25 cellular contexts compared by ENCODE assay signal in genomic region chr20:50042370-50043313, GRCh38. TPM values are rescaled to one million over a fixed set of nuclear protein-coding genes. Genes with fewer than 3 reads are reported as not detected.
"Had no signal": no experiment of that assay in that cellular context is flagged by ENCODE, and none has a peak within 500 bp of the region (broad histone marks: within the 10 kb centered on the region; RNA-seq: fewer than 3 reads in every experiment).

No MANE protein-coding gene starts in this region.

- H3K27ac Mint-ChIP-seq: activated naive CD4-positive, alpha-beta T cell treated with anti-CD3 and anti-CD28 coated beads, Interleukin-2, amount 10 ng/mL, durations not matched to agents 7 days and 5 days; activated naive CD8-positive, alpha-beta T cell treated with anti-CD3 and anti-CD28 coated beads, Interleukin-2, amount 50 U/mL, for 24 hours; T-helper 1 cell treated with Interleukin-12 subunit alpha and Interleukin-12 subunit beta and Interleukin-4 antibody, amounts not matched to agents 30 μg/mL and 1 μg/mL, for 36 hours had no signal

- H3K27ac ChIP-seq: brain microvascular endothelial cell, coronary artery, gastroesophageal sphincter, heart left ventricle, parathyroid adenoma, thyroid gland had no signal

- H3K9me3 ChIP-seq: gastroesophageal sphincter, heart left ventricle, spleen, thyroid gland had no signal

- H3K4me1 ChIP-seq: parathyroid adenoma had no signal

- H3K79me2 ChIP-seq: parathyroid adenoma had no signal

- H3K27me3 ChIP-seq: brain microvascular endothelial cell, gastroesophageal sphincter, heart left ventricle, spleen, thyroid gland had no signal

- H3K4me3 Mint-ChIP-seq: activated naive CD4-positive, alpha-beta T cell treated with anti-CD3 and anti-CD28 coated beads, Interleukin-2, amount 10 ng/mL, durations not matched to agents 7 days and 5 days; activated naive CD8-positive, alpha-beta T cell treated with anti-CD3 and anti-CD28 coated beads, Interleukin-2, amount 50 U/mL, for 24 hours; neural crest cell; T-helper 1 cell treated with Interleukin-12 subunit alpha and Interleukin-12 subunit beta and Interleukin-4 antibody, amounts not matched to agents 30 μg/mL and 1 μg/mL, for 36 hours had no signal

- H2AFZ ChIP-seq: parathyroid adenoma had no signal

- H3K9me3 Mint-ChIP-seq: activated naive CD4-positive, alpha-beta T cell treated with anti-CD3 and anti-CD28 coated beads, Interleukin-2, amount 10 ng/mL, durations not matched to agents 7 days and 5 days; neural crest cell; T-helper 1 cell treated with Interleukin-12 subunit alpha and Interleukin-12 subunit beta and Interleukin-4 antibody, amounts not matched to agents 30 μg/mL and 1 μg/mL, for 36 hours had no signal

- H3K36me3 ChIP-seq: brain microvascular endothelial cell, gastroesophageal sphincter, heart left ventricle, spleen, thyroid gland had no signal

- H3K9ac ChIP-seq: parathyroid adenoma had no signal

- H3K36me3 Mint-ChIP-seq: activated naive CD4-positive, alpha-beta T cell treated with anti-CD3 and anti-CD28 coated beads, Interleukin-2, amount 10 ng/mL, durations not matched to agents 7 days and 5 days had no signal

- DNase-seq: activated CD4-positive, alpha-beta T cell treated with anti-CD3 and anti-CD28 coated beads, Interleukin-2, amount 50 U/mL, for 1 hour; activated CD8-positive, alpha-beta memory T cell treated with anti-CD3 and anti-CD28 coated beads for 24 hours; activated CD8-positive, alpha-beta memory T cell treated with anti-CD3 and anti-CD28 coated beads, Interleukin-2, amount 50 U/mL, for 48 hours; activated effector memory CD4-positive, alpha-beta T cell treated with Interleukin-2 at 50 U/mL for 16 hours; activated naive CD4-positive, alpha-beta T cell treated with anti-CD3 and anti-CD28 coated beads, Interleukin-2, amount 10 ng/mL, durations not matched to agents 7 days and 5 days; activated naive CD8-positive, alpha-beta T cell treated with anti-CD3 and anti-CD28 coated beads, Interleukin-2, amount 50 U/mL, for 24 hours; activated T-cell treated with anti-CD3 and anti-CD28 coated beads, Interleukin-2, amount 50 U/mL, for 48 hours; anterior cingulate cortex; brain microvascular endothelial cell; effector CD4-positive, alpha-beta T cell; heart left ventricle; kidney; mammary epithelial cell; spleen; stimulated activated CD4-positive, alpha-beta T cell treated with anti-CD3 and anti-CD28 coated beads, Interleukin-4, amount 100 ng/mL, for 4 hours; stimulated activated naive CD4-positive, alpha-beta T cell; thyroid gland had no signal

- H3K4me1 Mint-ChIP-seq: activated naive CD4-positive, alpha-beta T cell treated with anti-CD3 and anti-CD28 coated beads, Interleukin-2, amount 10 ng/mL, durations not matched to agents 7 days and 5 days had no signal

- H3K4me3 ChIP-seq: coronary artery, gastroesophageal sphincter, heart left ventricle, spleen, thyroid gland had no signal

- FAIRE-seq: kidney had no signal

- ATAC-seq: activated CD4-positive, CD25-positive, alpha-beta regulatory T cell treated with anti-CD3 and anti-CD28 coated beads, Interleukin-2, amount 50 U/mL, for 24 hours; activated naive CD8-positive, alpha-beta T cell treated with anti-CD3 and anti-CD28 coated beads, Interleukin-2, amount 50 U/mL, for 24 hours; esophagus mucosa; gastroesophageal sphincter; heart left ventricle; left lobe of liver had no signal

RNA-seq across cellular contexts. Expression of gene SNAI1, which starts 59.9 kb away (rescaled TPM):
- total RNA-seq: mammary epithelial cell had no signal
